Comparison of ENCODE assay signal across 10 cellular contexts in genomic region chr7:150321788-150322113, GRCh38. TPM values are rescaled to one million over a fixed set of nuclear protein-coding genes. Genes with fewer than 3 reads are reported as not detected.
DNase-seq lines count a peak whose midpoint lies in the region; ATAC-seq and TF ChIP-seq lines count a peak whose summit lies in the region.
"Had no signal": no experiment of that assay in that cellular context is flagged by ENCODE, and none has a peak within 500 bp of the region (broad histone marks: within the 10 kb centered on the region; RNA-seq: fewer than 3 reads in every experiment).

No MANE protein-coding gene starts in this region.

- intact Hi-C loops in ascending aorta (cut with DNase I), result no loop called here

- H3K27me3 ChIP-seq in esophagus (ENCODE audit: control insufficient read depth in 1 of 2, insufficient read depth in 2 of 2, low read length in 2 of 2), result no peaks in the 10 kb centered on the region
- H3K27me3 ChIP-seq in ascending aorta, result no peaks in the 10 kb centered on the region

- TF ChIP-seq CTCF in ascending aorta (IDR thresholded peaks at IDR 0.05) (no peak), GM20000 (IDR thresholded peaks at IDR 0.05; ENCODE audit: extremely low read depth, missing control alignments) (no peak)

- peaks cover 0 to 16% of the 10 kb centered on the region in 2 donors for H3K4me1 ChIP-seq in esophagus (ENCODE audit: control insufficient read depth in 2 of 2, insufficient read depth in 2 of 2, low read length in 1 of 2)
- H3K4me1 ChIP-seq in ascending aorta, result peaks cover 0 to 9% of the 10 kb centered on the region in 2 donors

- no peak for ATAC-seq in T-helper 17 cell
- ATAC-seq in stimulated activated naive CD8-positive, alpha-beta T cell treated with anti-CD3 and anti-CD28 coated beads, Interleukin-15, amount 100 ng/mL, for 72 hours, result no peak

- H3K36me3 Mint-ChIP-seq in activated T-cell treated with anti-CD3 and anti-CD28 coated beads, Interleukin-2, amount 50 U/mL, for 24 hours (ENCODE audit: low read depth), result peaks cover 70% of the 10 kb centered on the region
- H3K36me3 Mint-ChIP-seq in T-helper 17 cell (ENCODE audit: low read depth), result peaks cover 4% of the 10 kb centered on the region

- DNase-seq in activated T-cell treated with anti-CD3 and anti-CD28 coated beads, Interleukin-2, amount 50 U/mL, for 24 hours, result no peak
- DNase-seq in activated T-cell treated with anti-CD3 and anti-CD28 coated beads, Interleukin-2, amount 50 U/mL, for 1 hour, result no peak
- DNase-seq in T-helper 17 cell, result no peak
- DNase-seq in stimulated activated naive CD8-positive, alpha-beta T cell treated with anti-CD3 and anti-CD28 coated beads, Interleukin-15, amount 100 ng/mL, for 72 hours, result no peak
- DNase-seq in ascending aorta (ENCODE audit: low spot score in 2 of 2), result no peak
- DNase-seq in GDM1 (lab: John Stamatoyannopoulos, UW), result no peak
- DNase-seq in GM20000 (ENCODE audit: low spot score), result no peak
- DNase-seq: NCI-H345 had no signal

- H3K27me3 Mint-ChIP-seq in activated T-cell treated with anti-CD3 and anti-CD28 coated beads, Interleukin-2, amount 50 U/mL, for 24 hours, result no peaks in the 10 kb centered on the region
- no peaks in the 10 kb centered on the region for H3K27me3 Mint-ChIP-seq in T-helper 17 cell
- no peaks in the 10 kb centered on the region for H3K27me3 Mint-ChIP-seq in stimulated activated naive CD8-positive, alpha-beta T cell treated with anti-CD3 and anti-CD28 coated beads, Interleukin-15, amount 100 ng/mL, for 72 hours

- no peaks in the 10 kb centered on the region for H3K9me3 Mint-ChIP-seq in activated T-cell treated with anti-CD3 and anti-CD28 coated beads, Interleukin-2, amount 50 U/mL, for 24 hours
- H3K9me3 Mint-ChIP-seq in stimulated activated naive CD8-positive, alpha-beta T cell treated with anti-CD3 and anti-CD28 coated beads, Interleukin-15, amount 100 ng/mL, for 72 hours, result no peaks in the 10 kb centered on the region

- H3K4me3 ChIP-seq in esophagus (ENCODE audit: low read depth in 1 of 2, low read length in 2 of 2), result peak overlapping the region in 1 of 2 donors; percentile 82
- no peak overlapping the region for H3K4me3 ChIP-seq in ascending aorta

- peaks cover 68% of the 10 kb centered on the region for H3K4me1 Mint-ChIP-seq in activated T-cell treated with anti-CD3 and anti-CD28 coated beads, Interleukin-2, amount 50 U/mL, for 24 hours (ENCODE audit: low read depth)
- H3K4me1 Mint-ChIP-seq in T-helper 17 cell, result peaks cover 42% of the 10 kb centered on the region
- peaks cover 52% of the 10 kb centered on the region for H3K4me1 Mint-ChIP-seq in stimulated activated naive CD8-positive, alpha-beta T cell treated with anti-CD3 and anti-CD28 coated beads, Interleukin-15, amount 100 ng/mL, for 72 hours

- peak overlapping the region; percentile 94 for H3K4me3 Mint-ChIP-seq in activated T-cell treated with anti-CD3 and anti-CD28 coated beads, Interleukin-2, amount 50 U/mL, for 24 hours
- peak overlapping the region; percentile 95 for H3K4me3 Mint-ChIP-seq in T-helper 17 cell
- peak overlapping the region; percentile 91 to 98 for H3K4me3 Mint-ChIP-seq in stimulated activated naive CD8-positive, alpha-beta T cell treated with anti-CD3 and anti-CD28 coated beads, Interleukin-15, amount 100 ng/mL, for 72 hours

- H3K27ac ChIP-seq in esophagus (ENCODE audit: low read depth in 2 of 2, low read length in 1 of 2) (peak overlapping the region; percentile 45 to 65), ascending aorta (no peak overlapping the region)

- H3K27ac Mint-ChIP-seq in activated T-cell treated with anti-CD3 and anti-CD28 coated beads, Interleukin-2, amount 50 U/mL, for 24 hours, result peak overlapping the region; percentile 99
- H3K27ac Mint-ChIP-seq in T-helper 17 cell, result peak overlapping the region; percentile 95
- H3K27ac Mint-ChIP-seq in stimulated activated naive CD8-positive, alpha-beta T cell treated with anti-CD3 and anti-CD28 coated beads, Interleukin-15, amount 100 ng/mL, for 72 hours, result peak overlapping the region; percentile 99 to 100

- 95 to 99% methylated on average over 3 of the region's 3 CpGs for WGBS in esophagus, 2 donors

- H3K36me3 ChIP-seq in esophagus (ENCODE audit: control insufficient read depth in 2 of 2, insufficient read depth in 2 of 2, low read length in 1 of 2), result peaks cover 0 to 2% of the 10 kb centered on the region in 2 donors
- H3K36me3 ChIP-seq in ascending aorta, result no peaks in the 10 kb centered on the region

- H3K9me3 ChIP-seq in T-helper 17 cell (ENCODE audit: control insufficient read depth, low read length, poor library complexity, severe bottlenecking) (no peaks in the 10 kb centered on the region), esophagus (ENCODE audit: control insufficient read depth in 2 of 2, insufficient read depth in 1 of 2, low read depth in 1 of 2, low read length in 1 of 2) (no peaks in the 10 kb centered on the region), ascending aorta (no peaks in the 10 kb centered on the region)

RNA-seq across cellular contexts. Expression of gene LRRC61, which starts 1.4 kb away (rescaled TPM):
- 1 to 10 TPM; 6.4 to 6.9 TPM for total RNA-seq in T-helper 17 cell
- 1 to 10 TPM; 5.2 to 8.3 TPM for polyA plus RNA-seq in esophagus
- total RNA-seq in ascending aorta, result 14.7 TPM
- total RNA-seq: G401 had no signal

RNA-seq across cellular contexts. Expression of gene ACTR3C, which starts 1.6 kb away (rescaled TPM):
- total RNA-seq in T-helper 17 cell, result 10 to 100 TPM in 1 of 2 donors, 1 to 10 TPM in 1; 6.0 to 10.2 TPM
- polyA plus RNA-seq in esophagus, result 1 to 10 TPM; 8.0 to 8.5 TPM
- total RNA-seq in ascending aorta, result 0.11 TPM

RNA-seq across cellular contexts. Expression of gene RARRES2, which starts 19.7 kb away (rescaled TPM):
- not detected for total RNA-seq in T-helper 17 cell
- polyA plus RNA-seq in esophagus, result 10 to 100 TPM; 22.6 to 39.3 TPM
- 144 TPM for total RNA-seq in ascending aorta

RNA-seq across cellular contexts. Expression of gene REPIN1, which starts 46.9 kb away (rescaled TPM):
- total RNA-seq in T-helper 17 cell (10 to 100 TPM; 43.0 to 49.8 TPM), ascending aorta (123 TPM)
- polyA plus RNA-seq in esophagus, result 10 to 100 TPM; 22.7 to 32.6 TPM

RNA-seq across cellular contexts. Expression of gene ZNF775, which starts 57.4 kb away (rescaled TPM):
- total RNA-seq in T-helper 17 cell (1 to 10 TPM; 1.4 to 2.1 TPM), ascending aorta (17.1 TPM)
- 1 to 10 TPM in 1 of 2 donors, under 1 TPM in 1; 0.81 to 1.6 TPM for polyA plus RNA-seq in esophagus

Comparison
In these comparisons a context has a peak if more than half of its experiments do, and no peak if none do; other contexts are left out.
1. H3K27ac ChIP-seq: peak in esophagus (2 of 2); none in ascending aorta (0 of 2).
2. RNA of gene RARRES2, which starts 19.7 kb away (total RNA-seq): 144 TPM in ascending aorta (single experiment); not detected in T-helper 17 cell; every median in the first group is over 100 times any median in the second.
3. Peak in every context shown above with its lines, with median percentiles within 50 percentile points of each other: H3K27ac Mint-ChIP-seq and H3K4me3 Mint-ChIP-seq.